In the genomic region with DNA sequence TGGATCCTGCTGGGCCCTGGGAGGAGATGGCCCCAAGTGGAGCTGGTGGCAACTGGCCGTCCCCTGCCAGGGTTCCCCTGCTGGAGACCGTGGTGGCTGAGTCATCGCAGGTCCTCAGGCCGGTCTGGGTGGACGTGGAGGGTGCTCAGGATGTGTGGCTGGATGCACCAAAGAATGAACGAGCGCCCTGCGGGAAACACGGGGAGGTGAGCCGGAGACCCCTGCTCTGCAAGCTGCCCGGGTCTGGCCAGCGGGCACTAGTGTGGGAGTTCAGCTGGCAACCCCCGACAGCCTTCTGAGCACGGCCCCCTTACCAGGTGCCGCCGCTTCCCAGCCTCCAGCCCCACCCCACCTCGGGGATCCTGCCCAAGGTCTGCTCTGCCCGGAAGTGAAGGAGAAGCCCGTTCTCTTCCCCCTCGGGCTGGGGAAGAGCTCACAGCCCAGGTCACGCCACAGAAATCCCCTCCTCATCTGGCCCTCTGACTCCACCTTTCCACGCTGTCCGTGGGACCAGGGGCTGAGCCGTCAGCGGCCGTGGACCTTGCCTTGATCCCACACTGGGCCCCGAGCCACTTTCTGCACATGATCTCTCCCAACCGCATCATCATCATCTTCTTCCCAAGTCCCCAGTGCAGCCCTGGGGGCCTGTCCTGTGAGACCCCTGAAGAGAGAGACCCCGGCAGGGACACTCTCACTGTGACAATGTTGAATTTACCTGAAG, we compare ENCODE assay signal across 25 cellular contexts.
"Had no signal": no experiment of that assay in that cellular context is flagged by ENCODE, and none has a peak within 500 bp of the region (broad histone marks: within the 10 kb centered on the region; RNA-seq: fewer than 3 reads in every experiment).

No MANE protein-coding gene starts in this region.

- H3K4me1 Mint-ChIP-seq: stimulated activated naive B cell treated with anti-CD40 and anti-IgM and Interleukin-4, amounts not matched to agents 10 μg/mL and 1 μg/mL and 100 μg/mL, for 72 hours had no signal

- H3K27me3 ChIP-seq: tibial nerve had no signal

- H3K36me3 Mint-ChIP-seq: naive thymus-derived CD8-positive, alpha-beta T cell had no signal

- FAIRE-seq: TTC549 had no signal

- H3K4me3 Mint-ChIP-seq: dendritic cell treated with granulocyte-macrophage colony-stimulating factor and Interleukin-4, amounts not matched to agents 40 ng/mL and 50 ng/mL, for 4 days; endodermal cell; stimulated activated naive B cell treated with anti-CD40 and anti-IgM and Interleukin-4, amounts not matched to agents 10 μg/mL and 1 μg/mL and 100 μg/mL, for 72 hours; T-helper 1 cell treated with Interleukin-12 subunit alpha and Interleukin-12 subunit beta and Interleukin-4 antibody, amounts not matched to agents 30 μg/mL and 1 μg/mL, for 36 hours had no signal

- H3K9me3 ChIP-seq: stomach had no signal

- DNase-seq: activated CD4-positive, alpha-beta T cell treated with anti-CD3 and anti-CD28 coated beads for 48 hours; activated CD4-positive, alpha-beta T cell treated with anti-CD3 and anti-CD28 coated beads, Interleukin-2, amount 50 U/mL, for 48 hours; activated CD8-positive, alpha-beta memory T cell treated with anti-CD3 and anti-CD28 coated beads for 24 hours; activated gamma-delta T cell; activated naive CD4-positive, alpha-beta T cell treated with anti-CD3 and anti-CD28 coated beads, Interleukin-2, amount 50 U/mL, for 16 hours; amniotic stem cell; central memory CD4-positive, alpha-beta T cell; endodermal cell; foreskin fibroblast; midbrain; stimulated activated CD4-positive, alpha-beta T cell treated with anti-CD3 and anti-CD28 coated beads, Interleukin-15, amount 100 ng/mL, for 24 hours; stimulated activated CD4-positive, alpha-beta T cell treated with anti-CD3 and anti-CD28 coated beads, Interleukin-2, amount 100 ng/mL, for 24 hours; stimulated activated naive B cell treated with anti-CD40 and anti-IgM and Interleukin-4, amounts not matched to agents 10 μg/mL and 1 μg/mL and 100 μg/mL, for 72 hours; stomach; T-helper 9 cell had no signal

- H3K36me3 ChIP-seq: heart right ventricle, stomach, tibial nerve had no signal

- H3K4me3 ChIP-seq: heart right ventricle, stomach, tibial nerve had no signal

- H3K9me3 Mint-ChIP-seq: T-helper 1 cell treated with Interleukin-12 subunit alpha and Interleukin-12 subunit beta and Interleukin-4 antibody, amounts not matched to agents 30 μg/mL and 1 μg/mL, for 36 hours had no signal

- H3K27ac ChIP-seq: heart right ventricle, stomach, tibial nerve, VCaP had no signal

- ATAC-seq: activated CD4-positive, CD25-positive, alpha-beta regulatory T cell treated with anti-CD3 and anti-CD28 coated beads, Interleukin-2, amount 50 U/mL, for 24 hours; esophagus mucosa; naive thymus-derived CD8-positive, alpha-beta T cell; stimulated activated naive B cell treated with anti-CD40 and anti-IgM and Interleukin-4, amounts not matched to agents 10 μg/mL and 1 μg/mL and 100 μg/mL, for 72 hours had no signal

- H3K4me1 ChIP-seq: stomach, tibial nerve had no signal

- H3K27ac Mint-ChIP-seq: dendritic cell treated with granulocyte-macrophage colony-stimulating factor and Interleukin-4, amounts not matched to agents 40 ng/mL and 50 ng/mL, for 4 days; progenitor cell of endocrine pancreas; stimulated activated naive B cell treated with anti-CD40 and anti-IgM and Interleukin-4, amounts not matched to agents 10 μg/mL and 1 μg/mL and 100 μg/mL, for 72 hours; T-helper 1 cell treated with Interleukin-12 subunit alpha and Interleukin-12 subunit beta and Interleukin-4 antibody, amounts not matched to agents 30 μg/mL and 1 μg/mL, for 36 hours had no signal

- H3K27me3 Mint-ChIP-seq: dendritic cell treated with granulocyte-macrophage colony-stimulating factor and Interleukin-4, amounts not matched to agents 40 ng/mL and 50 ng/mL, for 4 days had no signal
